ENCODE assay signal across 19 cellular contexts in the genomic region with DNA sequence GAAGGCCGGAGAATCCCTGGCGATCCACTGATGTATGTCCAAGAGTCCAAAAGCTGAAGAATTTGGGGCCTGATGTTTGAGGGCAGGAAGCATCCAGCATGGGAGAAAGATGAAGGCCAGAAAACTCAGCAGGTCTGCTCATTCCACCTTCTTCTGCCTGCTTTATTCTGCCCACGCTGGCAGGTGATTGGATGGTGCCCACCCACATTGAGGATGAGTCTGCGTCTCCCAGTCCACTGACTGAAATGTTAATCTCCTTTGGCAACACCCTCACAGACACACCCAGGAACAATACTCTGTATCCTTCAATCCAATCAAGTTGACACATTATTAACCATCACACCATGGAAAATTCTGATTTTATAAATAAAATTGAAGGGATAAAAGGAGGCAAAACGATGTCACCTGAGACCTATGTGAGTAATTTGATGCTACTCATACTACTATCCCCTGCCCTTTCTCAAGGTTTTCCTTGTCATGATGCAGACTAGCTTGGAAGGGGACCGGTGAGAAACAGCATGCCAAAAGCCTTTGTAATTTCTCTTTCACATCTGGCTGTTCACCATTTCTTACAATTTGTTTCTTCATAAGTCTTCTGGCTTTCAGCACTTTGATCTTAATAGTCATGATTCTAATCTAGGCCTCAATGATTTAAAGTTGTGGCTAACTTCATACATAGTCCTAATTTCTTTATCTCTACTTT. TPM values are rescaled to one million over a fixed set of nuclear protein-coding genes. Genes with fewer than 3 reads are reported as not detected.
DNase-seq lines count a peak whose midpoint lies in the region; ATAC-seq, FAIRE-seq and TF ChIP-seq lines count a peak whose summit lies in the region.
"Had no signal": no experiment of that assay in that cellular context is flagged by ENCODE, and none has a peak within 500 bp of the region (broad histone marks: within the 10 kb centered on the region; RNA-seq: fewer than 3 reads in every experiment).

No MANE protein-coding gene starts in this region.

- H2AFZ ChIP-seq in IMR-90 (replicated peaks; ENCODE audit: low read length, poor library complexity): peak overlapping the region; percentile 77

- peaks cover 20% of the 10 kb centered on the region for H3K4me1 Mint-ChIP-seq in activated naive CD8-positive, alpha-beta T cell treated with anti-CD3 and anti-CD28 coated beads, Interleukin-2, amount 50 U/mL, for 24 hours

- peak overlapping the region; percentile 86 for H2BK20ac ChIP-seq in IMR-90 (ENCODE audit: low read depth, low read length)

- peak overlapping the region; percentile 60 for H3K14ac ChIP-seq in IMR-90 (replicated peaks; ENCODE audit: low read depth, low read length)

- peak overlapping the region; percentile 66; the same call in 1 of the 2 replicates for H4K91ac ChIP-seq in IMR-90 (ENCODE audit: insufficient read depth, low read depth, low read length)

- TF ChIP-seq RAD21 in IMR-90 (IDR thresholded peaks at IDR 0.05; ENCODE audit: low read length): no peak

- H3K4me3 Mint-ChIP-seq in activated naive CD8-positive, alpha-beta T cell treated with anti-CD3 and anti-CD28 coated beads, Interleukin-2, amount 50 U/mL, for 24 hours: no peak overlapping the region
- H3K4me3 Mint-ChIP-seq: activated CD8-positive, alpha-beta T cell treated with anti-CD3 and anti-CD28 coated beads, Interleukin-2, amount 10 ng/mL, durations not matched to agents 7 days and 5 days; type B pancreatic cell had no signal

- H3K9ac ChIP-seq in IMR-90 (ENCODE audit: low read depth, low read length): no peak overlapping the region

- POLR2A ChIA-PET in IMR-90 (lab: Charles Lee; ENCODE audit: unreplicated experiment): no interaction called here

- no peak overlapping the region; the same call in 1 of the 2 replicates for H3K56ac ChIP-seq in IMR-90 (ENCODE audit: extremely low read depth, insufficient read depth, low read length)

- peak overlapping the region; percentile 35; the same call in 1 of the 2 replicates for H3K27ac ChIP-seq in IMR-90 (ENCODE audit: insufficient read depth, low read length)
- H3K27ac ChIP-seq: cardiac muscle cell, Peyer's patch had no signal

- no peak overlapping the region; the same call in 1 of the 2 replicates for H3K18ac ChIP-seq in IMR-90 (ENCODE audit: low read depth, low read length)

- no peaks in the 10 kb centered on the region for H3K9me3 Mint-ChIP-seq in activated naive CD8-positive, alpha-beta T cell treated with anti-CD3 and anti-CD28 coated beads, Interleukin-2, amount 50 U/mL, for 24 hours
- H3K9me3 Mint-ChIP-seq: type B pancreatic cell had no signal

- no peaks in the 10 kb centered on the region for H3K9me3 ChIP-seq in IMR-90 (ENCODE audit: control insufficient read depth, insufficient read depth, low read length)
- H3K9me3 ChIP-seq: mucosa of descending colon, Peyer's patch had no signal

- H3K27ac Mint-ChIP-seq in activated naive CD8-positive, alpha-beta T cell treated with anti-CD3 and anti-CD28 coated beads, Interleukin-2, amount 50 U/mL, for 24 hours: no peak overlapping the region
- H3K27ac Mint-ChIP-seq: activated CD8-positive, alpha-beta T cell treated with anti-CD3 and anti-CD28 coated beads, Interleukin-2, amount 10 ng/mL, durations not matched to agents 7 days and 5 days; type B pancreatic cell had no signal

- 0 out of 4 replicates have a peak, but pooled peaks cover 0 to 11% of the 10 kb centered on the region in 2 experiments for H3K79me1 ChIP-seq in IMR-90 (ENCODE audit: low read depth in 1 of 2, low read length in 2 of 2)

- H4K5ac ChIP-seq in IMR-90 (ENCODE audit: low read depth, low read length): 0 out of 2 replicates have a peak overlapping the region, but pooled peaks have one; percentile 29

- dilution Hi-C loops in IMR-90 (cut with HindIII; ENCODE audit: low sequenced_read_pairs, unreplicated experiment): no loop called here

- H3K27me3 Mint-ChIP-seq in activated naive CD8-positive, alpha-beta T cell treated with anti-CD3 and anti-CD28 coated beads, Interleukin-2, amount 50 U/mL, for 24 hours: no peaks in the 10 kb centered on the region
- H3K27me3 Mint-ChIP-seq: type B pancreatic cell had no signal

- no peak for TF ChIP-seq POLR2A in IMR-90 (IDR thresholded peaks at IDR 0.05; ENCODE audit: low read depth, low read length)

- peak overlapping the region; percentile 99 for H2BK5ac ChIP-seq in IMR-90 (ENCODE audit: low read depth, low read length, poor library complexity, severe bottlenecking)

- peak overlapping the region; percentile 91 for H2AK5ac ChIP-seq in IMR-90 (ENCODE audit: low read depth, low read length)

- intact Hi-C loops in IMR-90 (cut with micrococcal nuclease): loop anchor here (5.0 kb wide), 3 partner anchors 59 to 579 kb away; a partner anchor contains a TSS

- 0 out of 2 replicates have a peak, but pooled peaks cover 2% of the 10 kb centered on the region for H3K9me1 ChIP-seq in IMR-90 (ENCODE audit: insufficient read depth, low read length)

- H3K4me3 ChIP-seq in IMR-90 (ENCODE audit: insufficient read depth, low read depth, low read length) (no peak overlapping the region), bronchial epithelial cell (ENCODE audit: low read depth, low read length) (no peak overlapping the region), iPS-11a (ENCODE audit: low read depth, low read length) (peak overlapping the region; percentile 22)
- H3K4me3 ChIP-seq: cardiac muscle cell, mucosa of descending colon, Peyer's patch had no signal

- H3K4me2 ChIP-seq in IMR-90 (ENCODE audit: low read depth, low read length): no peak overlapping the region; the same call in 1 of the 2 replicates

- peak overlapping the region; percentile 72; the same call in 2 of the 3 replicates for H2BK15ac ChIP-seq in IMR-90 (ENCODE audit: low read depth, low read length)

- no TSS peak for BruUV-seq in IMR-90 (replicated peaks; lab: Mats Ljungman, UMichigan)

- H4K8ac ChIP-seq in IMR-90 (ENCODE audit: low read depth in 2 of 2, low read length in 2 of 2): peak overlapping the region; percentile 10 to 74; a peak in 3 of 4 replicates

- no peak for FAIRE-seq in bronchial epithelial cell (lab: Jason Lieb, UNC)

- no peaks in the 10 kb centered on the region for H3K36me3 ChIP-seq in IMR-90 (ENCODE audit: control insufficient read depth, insufficient read depth, low read length)
- no peaks in the 10 kb centered on the region for H3K36me3 ChIP-seq in bronchial epithelial cell (ENCODE audit: control insufficient read depth, insufficient read depth, low read length)
- H3K36me3 ChIP-seq: cardiac muscle cell, Peyer's patch had no signal

- peaks cover 4% of the 10 kb centered on the region for H3K4me1 ChIP-seq in IMR-90 (ENCODE audit: control insufficient read depth, insufficient read depth, low read length)
- H3K4me1 ChIP-seq: Peyer's patch had no signal

- DNase-seq in AG08396 (ENCODE audit: low spot score) (peak; percentile 30), IMR-90 (peak; percentile 85), bronchial epithelial cell (ENCODE audit: low read depth) (peak; percentile 61), amygdala (lab: John Stamatoyannopoulos, UW) (no peak), COLO829 (ENCODE audit: low spot score) (no peak)
- DNase-seq in activated CD4-positive, alpha-beta T cell treated with anti-CD3 and anti-CD28 coated beads, Interleukin-2, amount 50 U/mL, for 4 hours: no peak
- no peak for DNase-seq in activated naive CD8-positive, alpha-beta T cell treated with anti-CD3 and anti-CD28 coated beads, Interleukin-2, amount 50 U/mL, for 24 hours
- DNase-seq: ACHN; activated CD8-positive, alpha-beta T cell treated with anti-CD3 and anti-CD28 coated beads, Interleukin-2, amount 10 ng/mL, durations not matched to agents 7 days and 5 days; activated gamma-delta T cell treated with Interleukin-2 at 50 U/mL for 16 hours; DMS153; KG1; mucosa of descending colon; NCI-H1436 treated with DMSO at 0.1 percent for 48 hours; Peyer's patch; T1000 had no signal

- in situ Hi-C loops in IMR-90 (cut with MboI; ENCODE audit: low sequenced_read_pairs): loop anchor here (25.0 kb wide), 1 partner anchor 279 kb away; no protein-coding TSS in a partner anchor

- H3K36me3 Mint-ChIP-seq in activated naive CD8-positive, alpha-beta T cell treated with anti-CD3 and anti-CD28 coated beads, Interleukin-2, amount 50 U/mL, for 24 hours (ENCODE audit: low read depth): no peaks in the 10 kb centered on the region
- H3K36me3 Mint-ChIP-seq: type B pancreatic cell had no signal

- H3K4ac ChIP-seq in IMR-90 (ENCODE audit: low read depth, low read length): peak overlapping the region; percentile 85

- peak overlapping the region; percentile 91 for H2AK9ac ChIP-seq in IMR-90 (replicated peaks; ENCODE audit: low read depth, low read length, poor library complexity)

- H2BK120ac ChIP-seq in IMR-90 (ENCODE audit: low read depth, low read length): peak overlapping the region; percentile 89

- TF ChIP-seq CTCF in IMR-90 (conservative IDR thresholded peaks at IDR 0.05; ENCODE audit: low read depth, low read length): no peak
- TF ChIP-seq CTCF in bronchial epithelial cell (IDR thresholded peaks at IDR 0.05; ENCODE audit: insufficient read depth, low read length, severe bottlenecking): no peak

- ATAC-seq in IMR-90 (ENCODE audit: low read depth): peak; percentile 36; the same call in 1 of the 2 replicates
- no peak for ATAC-seq in activated naive CD8-positive, alpha-beta T cell treated with anti-CD3 and anti-CD28 coated beads, Interleukin-2, amount 50 U/mL, for 24 hours
- ATAC-seq: activated CD8-positive, alpha-beta T cell treated with anti-CD3 and anti-CD28 coated beads, Interleukin-2, amount 10 ng/mL, durations not matched to agents 7 days and 5 days; mucosa of descending colon had no signal

- peak overlapping the region; percentile 45; the same call in 1 of the 2 replicates for H3K23ac ChIP-seq in IMR-90 (ENCODE audit: low read depth, low read length)

- no peaks in the 10 kb centered on the region for H3K27me3 ChIP-seq in IMR-90 (ENCODE audit: control insufficient read depth, insufficient read depth, low read length)
- H3K27me3 ChIP-seq in bronchial epithelial cell (ENCODE audit: control insufficient read depth, insufficient read depth, low read length): no peaks in the 10 kb centered on the region
- H3K27me3 ChIP-seq: cardiac muscle cell, Peyer's patch had no signal

- WGBS in IMR-90 (ENCODE audit: extremely low coverage in 2 of 2, insufficient read length in 1 of 2), 2 experiments: 80% methylated on average over 1 of the region's 6 CpGs; no CpG with 5 or more reads in 1 of the 2 experiments

- CTCF ChIA-PET in IMR-90 (lab: Yijun Ruan, JAX): interaction anchor here (0.6 kb wide), 1 partner anchor 58 kb away, joined by 9 read pairs; no protein-coding TSS in a partner anchor

- peaks cover 3% of the 10 kb centered on the region; the same call in 1 of the 2 replicates for H4K20me1 ChIP-seq in IMR-90 (ENCODE audit: insufficient read depth, low read length)

RNA-seq across cellular contexts. Expression of a gene that starts 9.7 kb away (rescaled TPM):
- total RNA-seq in IMR-90 (2012; rRNA removed): 43.4 and 61.7 TPM in 2 replicates
- polyA plus RNA-seq in IMR-90 (2012; rRNA removed): 40.2 and 51.0 TPM in 2 replicates
- polyA plus RNA-seq in IMR-90 (2012; cell fraction: cytosol; rRNA removed): 30.0 and 52.6 TPM in 2 replicates
- polyA plus RNA-seq in IMR-90 (2012; cell fraction: nucleus; rRNA removed; ENCODE audit: low replicate concordance): 6.2 and 13.4 TPM in 2 replicates
- 53.2 and 90.4 TPM in 2 replicates for total RNA-seq in bronchial epithelial cell

RNA-seq across cellular contexts. Expression of a gene that starts 59.0 kb away (rescaled TPM):
- total RNA-seq in IMR-90 (2012; rRNA removed) (9.5 and 13.1 TPM in 2 replicates), bronchial epithelial cell (25.3 and 31.5 TPM in 2 replicates)
- 6.5 and 8.9 TPM in 2 replicates for polyA plus RNA-seq in IMR-90 (2012; rRNA removed)
- 2.2 and 2.7 TPM in 2 replicates for polyA plus RNA-seq in IMR-90 (2012; cell fraction: cytosol; rRNA removed)
- 3.0 and 9.7 TPM in 2 replicates for polyA plus RNA-seq in IMR-90 (2012; cell fraction: nucleus; rRNA removed; ENCODE audit: low replicate concordance)

Comparison
In these comparisons a context has a peak if more than half of its experiments do, and no peak if none do; other contexts are left out.
1. DNase-seq: peak in AG08396 (single experiment), IMR-90 (single experiment) and bronchial epithelial cell (single experiment); none in activated CD4-positive, alpha-beta T cell treated with anti-CD3 and anti-CD28 coated beads, Interleukin-2, amount 50 U/mL, for 4 hours (0 of 2), amygdala (0 of 56), COLO829 (single experiment) and activated naive CD8-positive, alpha-beta T cell treated with anti-CD3 and anti-CD28 coated beads, Interleukin-2, amount 50 U/mL, for 24 hours (single experiment).